1 cellular context compared by ENCODE assay signal in the genomic region with DNA sequence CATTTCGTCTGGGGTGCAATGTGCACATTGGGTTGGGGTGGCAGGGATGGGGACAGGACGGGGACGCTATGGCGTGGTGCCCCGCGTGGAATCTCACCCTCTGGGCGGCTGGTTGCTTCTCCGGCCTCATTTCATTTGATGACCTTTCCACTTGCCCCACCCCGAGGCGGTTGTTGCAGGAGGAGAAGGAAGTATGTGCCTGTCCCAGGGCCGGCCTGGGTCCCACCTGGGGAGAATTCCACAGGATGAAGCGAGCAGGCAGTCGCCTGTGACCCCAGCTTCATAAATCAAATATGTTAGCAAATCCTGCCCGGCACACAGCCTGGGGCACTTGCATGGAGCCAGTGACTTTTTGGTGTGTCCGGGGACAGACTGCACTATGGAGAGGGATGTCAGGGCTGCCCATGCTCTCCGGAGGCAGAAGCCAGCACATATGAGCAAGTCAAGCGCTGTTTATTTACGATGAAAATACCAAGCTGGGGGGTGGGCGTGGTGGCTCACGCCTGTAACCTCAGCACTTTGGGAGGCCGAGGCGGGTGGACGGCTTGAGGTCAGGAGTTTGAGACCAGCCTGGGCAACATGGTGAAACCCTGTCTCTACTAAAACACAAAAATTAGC.
TF ChIP-seq lines count a peak whose summit lies in the region.

No MANE protein-coding gene starts in this region.

TF ChIP-seq in HCT116, 20 proteins besides CTCF, POLR2A, EP300 and RAD21:
- TF ChIP-seq ELF1 (IDR thresholded peaks at IDR 0.05; ENCODE audit: borderline replicate concordance, low read depth) (no peak), JUND (IDR thresholded peaks at IDR 0.05) (no peak), EZH2phosphoT487 (IDR thresholded peaks at IDR 0.05; ENCODE audit: borderline replicate concordance) (no peak), POLR2AphosphoS5 (IDR thresholded peaks at IDR 0.05; ENCODE audit: low read depth, low read length) (no peak), ZFX (IDR thresholded peaks at IDR 0.05) (no peak), SIN3A (IDR thresholded peaks at IDR 0.05; ENCODE audit: low read depth) (no peak), SP1 (IDR thresholded peaks at IDR 0.05; ENCODE audit: low read depth) (no peak), SRF (IDR thresholded peaks at IDR 0.05; ENCODE audit: low read depth) (no peak), EGR1 (IDR thresholded peaks at IDR 0.05; ENCODE audit: low read depth) (no peak), TCF7L2 (IDR thresholded peaks at IDR 0.05; ENCODE audit: borderline replicate concordance, extremely low read depth, insufficient read depth, insufficient read length) (no peak)
- TF ChIP-seq, protein P1, sequence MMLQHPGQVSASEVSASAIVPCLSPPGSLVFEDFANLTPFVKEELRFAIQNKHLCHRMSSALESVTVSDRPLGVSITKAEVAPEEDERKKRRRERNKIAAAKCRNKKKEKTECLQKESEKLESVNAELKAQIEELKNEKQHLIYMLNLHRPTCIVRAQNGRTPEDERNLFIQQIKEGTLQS (IDR thresholded peaks at IDR 0.05), result no peak
